ENCODE assay signal across 8 cellular contexts in the genomic region with DNA sequence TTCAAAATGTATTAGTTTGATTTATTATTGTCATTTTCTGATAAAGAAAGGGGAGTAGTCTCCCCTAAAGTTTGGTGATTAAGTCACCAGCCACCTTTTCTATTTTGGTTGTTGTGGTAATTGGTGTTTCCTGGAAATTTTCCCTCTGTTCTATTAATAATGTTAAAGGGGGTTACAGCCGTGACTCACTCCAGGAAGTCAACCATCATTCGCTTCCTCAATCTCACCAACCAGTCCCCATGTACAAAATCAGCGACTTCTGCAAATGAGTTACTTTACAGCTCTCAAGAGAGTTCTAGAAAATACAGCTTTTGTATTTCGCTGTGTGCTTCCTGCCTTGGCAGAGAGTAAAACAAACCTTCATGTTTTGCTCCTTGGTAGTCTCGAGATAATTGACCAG.
DNase-seq lines count a peak whose midpoint lies in the region; ATAC-seq and TF ChIP-seq lines count a peak whose summit lies in the region.

No MANE protein-coding gene starts in this region.

- H3K27me3 ChIP-seq in OCI-LY3 (ENCODE audit: low read depth, low read length) (no peaks in the 10 kb centered on the region), PC-9 (ENCODE audit: insufficient read depth, low read depth) (no peaks in the 10 kb centered on the region)

- H3K4me2 ChIP-seq in OCI-LY3 (ENCODE audit: low read length) (peak overlapping the region; percentile 66), PC-9 (no peak overlapping the region)

- DNase-seq in effector CD4-positive, alpha-beta T cell: peak; percentile 6
- DNase-seq in stimulated activated CD8-positive, alpha-beta memory T cell treated with anti-CD3 and anti-CD28 coated beads, Interleukin-4, amount 100 ng/mL, for 4 hours (ENCODE audit: low read depth in 2 of 2, low spot score in 1 of 2): peak; percentile 5 to 18
- DNase-seq in PC-9 (no peak), omental fat pad (ENCODE audit: low spot score) (no peak), NCI-H2171 (lab: John Stamatoyannopoulos, UW) (no peak)

- H3K36me3 ChIP-seq in OCI-LY3 (replicated peaks; ENCODE audit: low read depth, low read length) (no peaks in the 10 kb centered on the region), PC-9 (ENCODE audit: low read depth) (no peaks in the 10 kb centered on the region)

- no peaks in the 10 kb centered on the region; the same call in 1 of the 2 replicates for H3F3A ChIP-seq in PC-9 (ENCODE audit: insufficient read depth, low read depth)

- peaks cover 82% of the 10 kb centered on the region for H3K4me1 ChIP-seq in OCI-LY3 (ENCODE audit: low read length)
- no peaks in the 10 kb centered on the region for H3K4me1 ChIP-seq in PC-9 (replicated peaks; ENCODE audit: insufficient read depth)

- H4K20me1 ChIP-seq in OCI-LY3 (ENCODE audit: insufficient read depth, low read length): no peaks in the 10 kb centered on the region
- no peaks in the 10 kb centered on the region for H4K20me1 ChIP-seq in PC-9 (ENCODE audit: insufficient read depth)

- ATAC-seq in GM18870 (IDR thresholded peaks at IDR 0.05; ENCODE audit: unreplicated experiment): peak; percentile 95
- peak; percentile 89 for ATAC-seq in HG02852 (IDR thresholded peaks at IDR 0.05; ENCODE audit: unreplicated experiment)
- no peak for ATAC-seq in omental fat pad (ENCODE audit: low FRiP score)

- H2AFZ ChIP-seq in OCI-LY3 (ENCODE audit: low read depth, low read length) (no peak overlapping the region), PC-9 (no peak overlapping the region)

- H3K9me2 ChIP-seq in PC-9 (ENCODE audit: insufficient read depth): no peaks in the 10 kb centered on the region; the same call in 1 of the 2 replicates

- H3K9ac ChIP-seq in OCI-LY3 (ENCODE audit: low read length): peak overlapping the region; percentile 71

- CTCF ChIA-PET in PC-9 (lab: Charles Lee): no interaction called here

- peak overlapping the region; percentile 21 for H3K4me3 ChIP-seq in OCI-LY3 (ENCODE audit: low read length)
- no peak overlapping the region for H3K4me3 ChIP-seq in PC-9

- POLR2A ChIA-PET in PC-9 (lab: Charles Lee; ENCODE audit: unreplicated experiment): no interaction called here

- no peaks in the 10 kb centered on the region for H3K79me2 ChIP-seq in OCI-LY3 (ENCODE audit: low read length)
- H3K79me2 ChIP-seq in PC-9 (ENCODE audit: low read depth): no peaks in the 10 kb centered on the region

- no peaks in the 10 kb centered on the region for H3K9me3 ChIP-seq in OCI-LY3 (ENCODE audit: insufficient read depth, low read length)
- no peaks in the 10 kb centered on the region for H3K9me3 ChIP-seq in PC-9 (ENCODE audit: insufficient read depth, low read depth)

- H3K27ac ChIP-seq in OCI-LY3 (ENCODE audit: low read length): peak overlapping the region; percentile 92
- no peak overlapping the region for H3K27ac ChIP-seq in PC-9

- no TSS peak for BruUV-seq in PC-9 (replicated peaks; lab: Mats Ljungman, UMichigan)

- intact Hi-C loops in PC-9 (cut with micrococcal nuclease; ENCODE audit: unreplicated experiment): loop anchor here (10.0 kb wide), 2 partner anchors 404 to 694 kb away; partner anchors contain the start of gene BCL6

- TF ChIP-seq CTCF in OCI-LY3 (IDR thresholded peaks at IDR 0.05; ENCODE audit: low read depth, low read length) (no peak), PC-9 (conservative IDR thresholded peaks at IDR 0.05) (no peak), omental fat pad (IDR thresholded peaks at IDR 0.05) (no peak)

Comparison
In these comparisons a context has a peak if more than half of its experiments do, and no peak if none do; other contexts are left out.
1. DNase-seq: peak in effector CD4-positive, alpha-beta T cell (single experiment) and stimulated activated CD8-positive, alpha-beta memory T cell treated with anti-CD3 and anti-CD28 coated beads, Interleukin-4, amount 100 ng/mL, for 4 hours (2 of 2); none in PC-9 (0 of 2), omental fat pad (single experiment) and NCI-H2171 (single experiment).